ENCODE assay signal across 8 cellular contexts in genomic region chr6:27791182-27791939, GRCh38.
DNase-seq lines count a peak whose midpoint lies in the region; ATAC-seq and TF ChIP-seq lines count a peak whose summit lies in the region.

No MANE protein-coding gene starts in this region.

- H3K27me3 ChIP-seq in OCI-LY3 (ENCODE audit: low read depth, low read length), result no peaks in the 10 kb centered on the region
- H3K27me3 ChIP-seq in adrenal gland, result no peaks in the 10 kb centered on the region
- H3K27me3 ChIP-seq in left ventricle myocardium inferior (ENCODE audit: low read depth), result peaks cover 62% of the 10 kb centered on the region

- H3K4me2 ChIP-seq in OCI-LY3 (ENCODE audit: low read length), result peak overlapping the region; percentile 87

- H3K27ac ChIP-seq in OCI-LY3 (ENCODE audit: low read length), result peak overlapping the region; percentile 63
- H3K27ac ChIP-seq in adrenal gland, result peak overlapping the region in 1 of 5 donors; percentile 37
- peak overlapping the region; percentile 54 for H3K27ac ChIP-seq in left ventricle myocardium inferior (replicated peaks)

- no peaks in the 10 kb centered on the region for H3K9me3 ChIP-seq in OCI-LY3 (ENCODE audit: insufficient read depth, low read length)
- H3K9me3 ChIP-seq in adrenal gland (replicated peaks in 1 of 3), result no peaks in the 10 kb centered on the region
- H3K9me3 ChIP-seq in left ventricle myocardium inferior (replicated peaks), result no peaks in the 10 kb centered on the region

- H4K20me1 ChIP-seq in OCI-LY3 (ENCODE audit: insufficient read depth, low read length), result no peaks in the 10 kb centered on the region

- H3K36me3 ChIP-seq in OCI-LY3 (replicated peaks; ENCODE audit: low read depth, low read length), result no peaks in the 10 kb centered on the region
- no peaks in the 10 kb centered on the region for H3K36me3 ChIP-seq in adrenal gland (replicated peaks in 1 of 2)
- no peaks in the 10 kb centered on the region for H3K36me3 ChIP-seq in left ventricle myocardium inferior

- WGBS in adrenal gland, 4 donors, result 2 to 4% (median 3%) methylated on average over 22 of the region's 22 CpGs

- DNase-seq in COLO668 (lab: John Stamatoyannopoulos, UW; ENCODE audit: unreplicated experiment), result peak; percentile 43
- DNase-seq in HS-27A (ENCODE audit: low read depth), result peak; percentile 82
- DNase-seq in adrenal gland, result peak; percentile 41 to 83 (median 48)
- peak; percentile 45 for DNase-seq in left ventricle myocardium inferior
- DNase-seq in pons (ENCODE audit: low spot score), result peak; percentile 79
- DNase-seq in NCI-H2107 treated with DMSO at 0.1 percent for 48 hours (lab: John Stamatoyannopoulos, UW; ENCODE audit: unreplicated experiment), result no peak

- intact Hi-C loops in adrenal gland (cut with DNase I) (no loop called here), left ventricle myocardium inferior (cut with micrococcal nuclease) (no loop called here)

- TF ChIP-seq CTCF in OCI-LY3 (IDR thresholded peaks at IDR 0.05; ENCODE audit: low read depth, low read length) (no peak), adrenal gland (IDR thresholded peaks at IDR 0.05) (no peak), left ventricle myocardium inferior (IDR thresholded peaks at IDR 0.05; ENCODE audit: borderline replicate concordance) (no peak)

- H3K9ac ChIP-seq in OCI-LY3 (ENCODE audit: low read length), result peak overlapping the region; percentile 75

- H2AFZ ChIP-seq in OCI-LY3 (ENCODE audit: low read depth, low read length), result peak overlapping the region; percentile 91; the same call in 1 of the 2 replicates

- no peaks in the 10 kb centered on the region for H3K79me2 ChIP-seq in OCI-LY3 (ENCODE audit: low read length)

- ATAC-seq in GM18505 (IDR thresholded peaks at IDR 0.05; ENCODE audit: unreplicated experiment), result no peak

- TF ChIP-seq POLR2A in adrenal gland (IDR thresholded peaks at IDR 0.05) (no peak), GM18505 (IDR thresholded peaks at IDR 0.05; ENCODE audit: borderline replicate concordance, extremely low read depth, insufficient read depth, insufficient read length) (no peak)

- H3K4me3 ChIP-seq in OCI-LY3 (ENCODE audit: low read length) (peak overlapping the region; percentile 88), adrenal gland (peak overlapping the region in 1 of 4 donors; percentile 46), left ventricle myocardium inferior (peak overlapping the region; percentile 70)

- H3K4me1 ChIP-seq in OCI-LY3 (ENCODE audit: low read length), result peaks cover 27% of the 10 kb centered on the region
- peaks cover 7 to 12% of the 10 kb centered on the region in 2 donors for H3K4me1 ChIP-seq in adrenal gland (replicated peaks in 1 of 2)
- H3K4me1 ChIP-seq in left ventricle myocardium inferior, result peaks cover 19% of the 10 kb centered on the region
